In the genomic region with DNA sequence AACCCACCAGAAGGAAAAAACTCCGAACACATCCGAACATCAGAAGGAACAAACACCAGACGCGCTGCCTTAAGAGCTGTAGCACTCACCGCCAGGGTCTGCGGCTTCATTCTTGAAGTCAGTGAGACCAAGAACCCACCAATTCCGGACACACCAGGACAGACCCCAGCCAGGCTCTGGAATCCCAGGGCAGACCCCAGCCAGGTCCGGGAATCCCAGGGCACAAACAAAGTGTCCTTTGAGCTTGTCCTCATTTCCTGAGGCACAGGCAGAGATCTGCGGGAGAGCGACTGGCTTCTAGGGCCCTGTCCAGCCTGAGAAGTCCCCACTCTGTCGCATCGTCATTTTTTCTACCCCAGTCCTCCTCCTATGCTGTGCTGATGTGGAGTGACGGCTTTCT, we compare ENCODE assay signal across 2 cellular contexts.
TF ChIP-seq lines count a peak whose summit lies in the region.

No MANE protein-coding gene starts in this region.

TF ChIP-seq in IMR-90, 13 proteins besides CTCF, POLR2A, EP300 and RAD21:
- no peak for TF ChIP-seq CHD1 (IDR thresholded peaks at IDR 0.05; ENCODE audit: low read depth, low read length)
- no peak for TF ChIP-seq BHLHE40 (IDR thresholded peaks at IDR 0.05; ENCODE audit: low read depth, low read length)
- TF ChIP-seq, protein P1, sequence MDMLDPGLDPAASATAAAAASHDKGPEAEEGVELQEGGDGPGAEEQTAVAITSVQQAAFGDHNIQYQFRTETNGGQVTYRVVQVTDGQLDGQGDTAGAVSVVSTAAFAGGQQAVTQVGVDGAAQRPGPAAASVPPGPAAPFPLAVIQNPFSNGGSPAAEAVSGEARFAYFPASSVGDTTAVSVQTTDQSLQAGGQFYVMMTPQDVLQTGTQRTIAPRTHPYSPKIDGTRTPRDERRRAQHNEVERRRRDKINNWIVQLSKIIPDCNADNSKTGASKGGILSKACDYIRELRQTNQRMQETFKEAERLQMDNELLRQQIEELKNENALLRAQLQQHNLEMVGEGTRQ (IDR thresholded peaks at IDR 0.05; ENCODE audit: low read depth, low read length) = no peak
- no peak for TF ChIP-seq SMC3 (IDR thresholded peaks at IDR 0.05; ENCODE audit: low read depth, low read length)

TF ChIP-seq in H1, 55 proteins besides CTCF, POLR2A, EP300 and RAD21:
- TF ChIP-seq CREB1 (IDR thresholded peaks at IDR 0.05) = no peak
- no peak for TF ChIP-seq SRF (IDR thresholded peaks at IDR 0.05; ENCODE audit: low read depth, low read length)
- TF ChIP-seq TAF1 (IDR thresholded peaks at IDR 0.05; ENCODE audit: low read depth, low read length) = no peak
- TF ChIP-seq, protein P2, sequence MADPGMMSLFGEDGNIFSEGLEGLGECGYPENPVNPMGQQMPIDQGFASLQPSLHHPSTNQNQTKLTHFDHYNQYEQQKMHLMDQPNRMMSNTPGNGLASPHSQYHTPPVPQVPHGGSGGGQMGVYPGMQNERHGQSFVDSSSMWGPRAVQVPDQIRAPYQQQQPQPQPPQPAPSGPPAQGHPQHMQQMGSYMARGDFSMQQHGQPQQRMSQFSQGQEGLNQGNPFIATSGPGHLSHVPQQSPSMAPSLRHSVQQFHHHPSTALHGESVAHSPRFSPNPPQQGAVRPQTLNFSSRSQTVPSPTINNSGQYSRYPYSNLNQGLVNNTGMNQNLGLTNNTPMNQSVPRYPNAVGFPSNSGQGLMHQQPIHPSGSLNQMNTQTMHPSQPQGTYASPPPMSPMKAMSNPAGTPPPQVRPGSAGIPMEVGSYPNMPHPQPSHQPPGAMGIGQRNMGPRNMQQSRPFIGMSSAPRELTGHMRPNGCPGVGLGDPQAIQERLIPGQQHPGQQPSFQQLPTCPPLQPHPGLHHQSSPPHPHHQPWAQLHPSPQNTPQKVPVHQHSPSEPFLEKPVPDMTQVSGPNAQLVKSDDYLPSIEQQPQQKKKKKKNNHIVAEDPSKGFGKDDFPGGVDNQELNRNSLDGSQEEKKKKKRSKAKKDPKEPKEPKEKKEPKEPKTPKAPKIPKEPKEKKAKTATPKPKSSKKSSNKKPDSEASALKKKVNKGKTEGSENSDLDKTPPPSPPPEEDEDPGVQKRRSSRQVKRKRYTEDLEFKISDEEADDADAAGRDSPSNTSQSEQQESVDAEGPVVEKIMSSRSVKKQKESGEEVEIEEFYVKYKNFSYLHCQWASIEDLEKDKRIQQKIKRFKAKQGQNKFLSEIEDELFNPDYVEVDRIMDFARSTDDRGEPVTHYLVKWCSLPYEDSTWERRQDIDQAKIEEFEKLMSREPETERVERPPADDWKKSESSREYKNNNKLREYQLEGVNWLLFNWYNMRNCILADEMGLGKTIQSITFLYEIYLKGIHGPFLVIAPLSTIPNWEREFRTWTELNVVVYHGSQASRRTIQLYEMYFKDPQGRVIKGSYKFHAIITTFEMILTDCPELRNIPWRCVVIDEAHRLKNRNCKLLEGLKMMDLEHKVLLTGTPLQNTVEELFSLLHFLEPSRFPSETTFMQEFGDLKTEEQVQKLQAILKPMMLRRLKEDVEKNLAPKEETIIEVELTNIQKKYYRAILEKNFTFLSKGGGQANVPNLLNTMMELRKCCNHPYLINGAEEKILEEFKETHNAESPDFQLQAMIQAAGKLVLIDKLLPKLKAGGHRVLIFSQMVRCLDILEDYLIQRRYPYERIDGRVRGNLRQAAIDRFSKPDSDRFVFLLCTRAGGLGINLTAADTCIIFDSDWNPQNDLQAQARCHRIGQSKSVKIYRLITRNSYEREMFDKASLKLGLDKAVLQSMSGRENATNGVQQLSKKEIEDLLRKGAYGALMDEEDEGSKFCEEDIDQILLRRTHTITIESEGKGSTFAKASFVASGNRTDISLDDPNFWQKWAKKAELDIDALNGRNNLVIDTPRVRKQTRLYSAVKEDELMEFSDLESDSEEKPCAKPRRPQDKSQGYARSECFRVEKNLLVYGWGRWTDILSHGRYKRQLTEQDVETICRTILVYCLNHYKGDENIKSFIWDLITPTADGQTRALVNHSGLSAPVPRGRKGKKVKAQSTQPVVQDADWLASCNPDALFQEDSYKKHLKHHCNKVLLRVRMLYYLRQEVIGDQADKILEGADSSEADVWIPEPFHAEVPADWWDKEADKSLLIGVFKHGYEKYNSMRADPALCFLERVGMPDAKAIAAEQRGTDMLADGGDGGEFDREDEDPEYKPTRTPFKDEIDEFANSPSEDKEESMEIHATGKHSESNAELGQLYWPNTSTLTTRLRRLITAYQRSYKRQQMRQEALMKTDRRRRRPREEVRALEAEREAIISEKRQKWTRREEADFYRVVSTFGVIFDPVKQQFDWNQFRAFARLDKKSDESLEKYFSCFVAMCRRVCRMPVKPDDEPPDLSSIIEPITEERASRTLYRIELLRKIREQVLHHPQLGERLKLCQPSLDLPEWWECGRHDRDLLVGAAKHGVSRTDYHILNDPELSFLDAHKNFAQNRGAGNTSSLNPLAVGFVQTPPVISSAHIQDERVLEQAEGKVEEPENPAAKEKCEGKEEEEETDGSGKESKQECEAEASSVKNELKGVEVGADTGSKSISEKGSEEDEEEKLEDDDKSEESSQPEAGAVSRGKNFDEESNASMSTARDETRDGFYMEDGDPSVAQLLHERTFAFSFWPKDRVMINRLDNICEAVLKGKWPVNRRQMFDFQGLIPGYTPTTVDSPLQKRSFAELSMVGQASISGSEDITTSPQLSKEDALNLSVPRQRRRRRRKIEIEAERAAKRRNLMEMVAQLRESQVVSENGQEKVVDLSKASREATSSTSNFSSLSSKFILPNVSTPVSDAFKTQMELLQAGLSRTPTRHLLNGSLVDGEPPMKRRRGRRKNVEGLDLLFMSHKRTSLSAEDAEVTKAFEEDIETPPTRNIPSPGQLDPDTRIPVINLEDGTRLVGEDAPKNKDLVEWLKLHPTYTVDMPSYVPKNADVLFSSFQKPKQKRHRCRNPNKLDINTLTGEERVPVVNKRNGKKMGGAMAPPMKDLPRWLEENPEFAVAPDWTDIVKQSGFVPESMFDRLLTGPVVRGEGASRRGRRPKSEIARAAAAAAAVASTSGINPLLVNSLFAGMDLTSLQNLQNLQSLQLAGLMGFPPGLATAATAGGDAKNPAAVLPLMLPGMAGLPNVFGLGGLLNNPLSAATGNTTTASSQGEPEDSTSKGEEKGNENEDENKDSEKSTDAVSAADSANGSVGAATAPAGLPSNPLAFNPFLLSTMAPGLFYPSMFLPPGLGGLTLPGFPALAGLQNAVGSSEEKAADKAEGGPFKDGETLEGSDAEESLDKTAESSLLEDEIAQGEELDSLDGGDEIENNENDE (IDR thresholded peaks at IDR 0.05; ENCODE audit: insufficient replicate concordance, low read length) = no peak
- no peak for TF ChIP-seq SIX5 (IDR thresholded peaks at IDR 0.05; ENCODE audit: low read depth, low read length)
- TF ChIP-seq SIRT6 (IDR thresholded peaks at IDR 0.05; ENCODE audit: low read length) = no peak
- TF ChIP-seq CTBP2 (IDR thresholded peaks at IDR 0.05; ENCODE audit: borderline replicate concordance, insufficient read depth, insufficient read length, low read length) = no peak
- no peak for TF ChIP-seq RFX5 (IDR thresholded peaks at IDR 0.05; ENCODE audit: borderline replicate concordance, low read depth, low read length)
- TF ChIP-seq ATF2 (IDR thresholded peaks at IDR 0.05; ENCODE audit: low read length) = no peak
- no peak for TF ChIP-seq BACH1 (IDR thresholded peaks at IDR 0.05; ENCODE audit: low read length)
- no peak for TF ChIP-seq HDAC2 (IDR thresholded peaks at IDR 0.05; ENCODE audit: borderline replicate concordance in 1 of 2, low read depth in 2 of 2, low read length in 2 of 2)
- TF ChIP-seq FOSL1 (IDR thresholded peaks at IDR 0.05; ENCODE audit: insufficient read depth, low read depth, low read length) = no peak
- TF ChIP-seq POU5F1 (IDR thresholded peaks at IDR 0.05; ENCODE audit: low read depth, low read length) = no peak
- TF ChIP-seq SP1 (IDR thresholded peaks at IDR 0.05; ENCODE audit: low read depth, low read length) = no peak
- TF ChIP-seq TCF12 (IDR thresholded peaks at IDR 0.05; ENCODE audit: low read depth, low read length) = no peak
